Comparison of ENCODE assay signal across 9 cellular contexts in the genomic region with DNA sequence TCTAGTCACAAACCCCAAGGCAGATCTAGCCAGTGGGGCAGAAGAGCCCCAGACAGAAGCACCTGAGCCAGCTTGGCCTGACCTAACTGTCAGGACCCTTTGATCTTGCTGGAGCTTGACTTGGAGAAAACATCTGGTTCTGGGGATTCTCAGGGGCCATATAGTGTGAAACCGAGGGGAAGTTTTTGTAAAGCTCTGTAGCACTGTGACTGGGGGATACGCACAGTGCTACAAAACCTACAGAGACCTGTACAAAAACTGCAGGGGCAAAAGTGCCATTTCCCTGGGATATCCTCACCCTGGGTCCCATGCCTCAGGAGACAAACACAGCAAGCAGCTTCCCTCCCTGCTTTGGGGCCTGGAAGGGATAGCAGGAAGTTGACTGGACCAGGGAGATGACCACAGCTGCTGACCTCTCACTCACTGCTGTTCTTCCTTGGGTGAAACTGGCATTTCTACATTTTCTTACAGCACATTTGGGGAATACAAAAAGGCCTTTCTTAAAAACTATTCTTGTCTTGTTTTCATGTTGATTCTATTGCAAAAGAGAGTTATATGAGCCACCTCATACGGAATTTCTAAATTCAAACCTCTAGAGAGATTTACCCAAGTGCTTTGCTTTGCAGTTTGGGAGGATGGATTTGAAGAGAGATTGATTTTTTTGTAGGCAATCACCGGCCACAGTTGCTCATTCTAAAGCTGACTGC.
DNase-seq lines count a peak whose midpoint lies in the region; ATAC-seq and TF ChIP-seq lines count a peak whose summit lies in the region.
"Had no signal": no experiment of that assay in that cellular context is flagged by ENCODE, and none has a peak within 500 bp of the region (broad histone marks: within the 10 kb centered on the region; RNA-seq: fewer than 3 reads in every experiment).

No MANE protein-coding gene starts in this region.

- H2BK120ac ChIP-seq in mesendoderm (ENCODE audit: low read depth, low read length), result no peak overlapping the region

- H3K9ac ChIP-seq in mesendoderm (ENCODE audit: low read length), result no peak overlapping the region

- no peaks in the 10 kb centered on the region for H3K79me2 ChIP-seq in mesendoderm (ENCODE audit: control insufficient read depth, insufficient read depth, low read length)

- no peaks in the 10 kb centered on the region for H3K79me1 ChIP-seq in mesendoderm (ENCODE audit: low read length)

- H2AK5ac ChIP-seq in mesendoderm (ENCODE audit: low read length), result no peak overlapping the region

- peak overlapping the region; percentile 87 for H3K27ac ChIP-seq in HL-60 (replicated peaks)
- H3K27ac ChIP-seq in mesendoderm (ENCODE audit: low read depth, low read length), result no peak overlapping the region

- TF ChIP-seq CTCF in HL-60 (IDR thresholded peaks at IDR 0.05; ENCODE audit: insufficient read depth, low read length), result no peak

- WGBS in mesendoderm (ENCODE audit: extremely low coverage, insufficient coverage, low lambda C conversion rate), result no CpG with 5 or more reads among the region's 4 CpGs

- H3K4me1 ChIP-seq in mesendoderm (ENCODE audit: control insufficient read depth, low read depth, low read length), result no peaks in the 10 kb centered on the region

- no peak overlapping the region for H3K56ac ChIP-seq in mesendoderm (ENCODE audit: low read length)

- H3K18ac ChIP-seq in mesendoderm (ENCODE audit: low read length), result no peak overlapping the region

- H2BK5ac ChIP-seq in mesendoderm (ENCODE audit: low read length), result no peak overlapping the region

- H2BK15ac ChIP-seq in mesendoderm (replicated peaks; ENCODE audit: low read depth), result no peak overlapping the region

- DNase-seq in HL-60 (ENCODE audit: low read depth in 1 of 2, low spot score in 1 of 2) (no peak), myocyte (ENCODE audit: low read depth) (peak; percentile 15), medulla oblongata (ENCODE audit: extremely low spot score) (no peak), NCI-H748 treated with DMSO at 0.1 percent for 48 hours (lab: John Stamatoyannopoulos, UW) (no peak), mesendoderm (no peak), mesenteric fat pad (ENCODE audit: low spot score) (no peak)
- DNase-seq: NCI-H1417 treated with DMSO at 0.1 percent for 48 hours had no signal

- H3K4ac ChIP-seq in mesendoderm (ENCODE audit: low read depth, low read length), result no peak overlapping the region

- H3K4me2 ChIP-seq in mesendoderm (ENCODE audit: low read length), result no peak overlapping the region

- H3K36me3 ChIP-seq in mesendoderm (ENCODE audit: control insufficient read depth, insufficient read depth, low read length), result no peaks in the 10 kb centered on the region

- H3K4me3 ChIP-seq in HL-60 (replicated peaks; ENCODE audit: insufficient read depth, low read length) (no peak overlapping the region), mesendoderm (ENCODE audit: low read length) (no peak overlapping the region)

- ATAC-seq in GM18498 (IDR thresholded peaks at IDR 0.05; ENCODE audit: unreplicated experiment) (peak; percentile 33), GM21723 (IDR thresholded peaks at IDR 0.05; ENCODE audit: unreplicated experiment) (peak; percentile 44)

- H3K27me3 ChIP-seq in HL-60 (ENCODE audit: insufficient read depth, poor library complexity, severe bottlenecking) (no peaks in the 10 kb centered on the region), mesendoderm (ENCODE audit: insufficient read depth, low read length, poor library complexity) (no peaks in the 10 kb centered on the region)

- H4K5ac ChIP-seq in mesendoderm (ENCODE audit: low read length), result no peak overlapping the region

- H4K8ac ChIP-seq in mesendoderm (ENCODE audit: low read depth, low read length), result no peak overlapping the region

- H3K23ac ChIP-seq in mesendoderm (ENCODE audit: low read length), result no peak overlapping the region
